23 cellular contexts compared by ENCODE assay signal in the genomic region with DNA sequence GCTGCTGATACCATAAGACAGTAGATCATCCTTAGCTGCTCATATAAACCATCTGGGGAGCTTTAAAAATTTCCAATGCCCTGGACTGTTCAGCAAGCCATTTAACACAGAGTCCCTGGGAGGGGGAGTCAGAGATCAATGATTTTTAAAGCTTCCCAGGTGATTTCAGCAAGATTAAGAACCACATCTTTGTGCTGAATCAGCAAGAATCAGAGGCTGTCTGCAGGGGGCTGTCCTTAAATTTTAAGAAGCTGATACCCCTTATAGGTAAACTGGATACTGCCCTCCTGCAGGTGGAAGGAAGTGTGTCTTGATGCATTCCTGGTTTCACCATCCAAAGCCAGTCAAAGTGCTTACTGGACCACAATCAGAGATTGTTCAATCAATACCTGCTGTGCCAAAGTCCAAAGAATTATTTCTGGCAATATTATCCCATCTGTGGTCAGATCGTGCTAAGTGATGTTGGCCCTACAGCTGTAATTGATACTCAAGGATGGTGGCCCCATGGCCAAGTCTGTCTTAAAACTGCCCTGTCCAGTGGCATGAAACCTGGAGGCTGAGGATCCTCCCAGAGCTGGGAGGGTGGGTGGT.
"Had no signal": no experiment of that assay in that cellular context is flagged by ENCODE, and none has a peak within 500 bp of the region (broad histone marks: within the 10 kb centered on the region; RNA-seq: fewer than 3 reads in every experiment).

No MANE protein-coding gene starts in this region.

- H3K27me3 ChIP-seq: gastrocnemius medialis, ovary, suprapubic skin, transverse colon, vagina had no signal

- H3K27ac ChIP-seq: coronary artery, gastrocnemius medialis, ovary, psoas muscle, skin epidermis, suprapubic skin, transverse colon, vagina had no signal

- H3K4me1 ChIP-seq: psoas muscle, suprapubic skin, transverse colon, vagina had no signal

- FAIRE-seq: keratinocyte had no signal

- H3K4me3 ChIP-seq: coronary artery, gastrocnemius medialis, ovary, psoas muscle, skin epidermis, suprapubic skin, transverse colon, vagina had no signal

- DNase-seq: dermis blood vessel endothelial cell; effector memory CD8-positive, alpha-beta T cell; foreskin fibroblast; gastrocnemius medialis; head of caudate nucleus; mammary epithelial cell; mesendoderm; naive thymus-derived CD8-positive, alpha-beta T cell; nephron progenitor cell; occipital lobe; ovary; psoas muscle; right cardiac atrium; stimulated activated CD4-positive, alpha-beta T cell treated with anti-CD3 and anti-CD28 coated beads, Interleukin-15, amount 100 ng/mL, for 24 hours; stimulated activated CD4-positive, alpha-beta T cell treated with anti-CD3 and anti-CD28 coated beads, Interleukin-2, amount 100 ng/mL, for 48 hours; stimulated activated naive B cell treated with anti-CD40 and anti-IgM and Interleukin-4, amounts not matched to agents 10 μg/mL and 1 μg/mL and 100 μg/mL, for 72 hours; stimulated activated naive CD8-positive, alpha-beta T cell treated with anti-CD3 and anti-CD28 coated beads, Interleukin-15, amount 100 ng/mL, for 72 hours; transverse colon had no signal

- ATAC-seq: effector memory CD8-positive, alpha-beta T cell; gastrocnemius medialis; naive thymus-derived CD8-positive, alpha-beta T cell; psoas muscle; right cardiac atrium; stimulated activated naive B cell treated with anti-CD40 and anti-IgM and Interleukin-4, amounts not matched to agents 10 μg/mL and 1 μg/mL and 100 μg/mL, for 72 hours; stimulated activated naive CD8-positive, alpha-beta T cell treated with anti-CD3 and anti-CD28 coated beads, Interleukin-15, amount 100 ng/mL, for 72 hours had no signal

- H3K36me3 ChIP-seq: gastrocnemius medialis, ovary, suprapubic skin, transverse colon, vagina had no signal

- H3K9me3 ChIP-seq: gastrocnemius medialis, ovary, psoas muscle, suprapubic skin, transverse colon, vagina had no signal
